ENCODE assay signal across 15 cellular contexts in genomic region chr4:912548-913279, GRCh38. TPM values are rescaled to one million over a fixed set of nuclear protein-coding genes. Genes with fewer than 3 reads are reported as not detected.
A peak's percentile ranks its signal among the peaks of the same experiment; 100 is the strongest.
DNase-seq lines count a peak whose midpoint lies in the region; ATAC-seq and TF ChIP-seq lines count a peak whose summit lies in the region.
"Had no signal": no experiment of that assay in that cellular context is flagged by ENCODE, and none has a peak within 500 bp of the region (broad histone marks: within the 10 kb centered on the region; RNA-seq: fewer than 3 reads in every experiment).

No MANE protein-coding gene starts in this region.

- POLR2A ChIA-PET in SK-N-SH (lab: Yijun Ruan, JAX), result no interaction called here

- H3K4me2 ChIP-seq in GM23338, result no peak overlapping the region
- H3K4me2 ChIP-seq in SK-N-SH, result no peak overlapping the region

- no peaks in the 10 kb centered on the region for H3K9me3 ChIP-seq in SK-N-SH

- H3K9me2 ChIP-seq in GM23338 (ENCODE audit: insufficient read depth), result no peaks in the 10 kb centered on the region
- H3K9me2 ChIP-seq in SK-N-SH, result no peaks in the 10 kb centered on the region

- no peak overlapping the region for H3K4me3 Mint-ChIP-seq in GM23338
- no peak overlapping the region for H3K4me3 Mint-ChIP-seq in activated T-helper 1 cell treated with anti-CD3 and anti-CD28 coated beads, Interleukin-12 subunit alpha, Interleukin-12 subunit beta, Interleukin-2, Interleukin-4 antibody, amounts not matched to agents 30 ng/mL and 10 ng/mL and 1 ng/mL, durations not matched to agents 14 hours and 24 hours and 36 hours
- H3K4me3 Mint-ChIP-seq: activated naive CD8-positive, alpha-beta T cell; natural killer cell treated with Interleukin-12 subunit alpha and Interleukin-12 subunit beta and Interleukin-15 and Interleukin-18, amount 100 ng/mL, for 72 hours; T-helper 17 cell had no signal

- DNase-seq in GM23338 (ENCODE audit: low spot score), result no peak
- no peak for DNase-seq in sciatic nerve (ENCODE audit: low spot score)
- DNase-seq in SK-N-SH, result no peak
- DNase-seq in superior temporal gyrus (ENCODE audit: extremely low spot score), result no peak
- DNase-seq in activated T-helper 1 cell treated with anti-CD3 and anti-CD28 coated beads, Interleukin-12 subunit alpha, Interleukin-12 subunit beta, Interleukin-2, Interleukin-4 antibody, amounts not matched to agents 30 ng/mL and 10 ng/mL and 1 ng/mL, durations not matched to agents 14 hours and 24 hours and 36 hours (ENCODE audit: low spot score), result no peak
- no peak for DNase-seq in NCI-H82 treated with DMSO at 0.1 percent for 48 hours (lab: John Stamatoyannopoulos, UW; ENCODE audit: unreplicated experiment)
- DNase-seq: activated CD4-positive, CD25-positive, alpha-beta regulatory T cell; AML-193; MM.1S; NCI-H748 treated with DMSO at 0.1 percent for 48 hours; T-helper 17 cell had no signal

- no peak overlapping the region for H3K9ac ChIP-seq in SK-N-SH

- WGBS in SK-N-SH (ENCODE audit: low lambda C conversion rate), result 86% methylated on average over 18 of the region's 19 CpGs

- no peak overlapping the region for H3K27ac ChIP-seq in GM23338 (ENCODE audit: low read depth)
- H3K27ac ChIP-seq in angular gyrus (ENCODE audit: low read depth, low read length), result peak overlapping the region; percentile 51
- no peak overlapping the region for H3K27ac ChIP-seq in SK-N-SH (ENCODE audit: low read depth in 2 of 2, low read length in 1 of 2)

- peaks cover 9% of the 10 kb centered on the region for H3K4me1 Mint-ChIP-seq in GM23338
- H3K4me1 Mint-ChIP-seq in activated T-helper 1 cell treated with anti-CD3 and anti-CD28 coated beads, Interleukin-12 subunit alpha, Interleukin-12 subunit beta, Interleukin-2, Interleukin-4 antibody, amounts not matched to agents 30 ng/mL and 10 ng/mL and 1 ng/mL, durations not matched to agents 14 hours and 24 hours and 36 hours (ENCODE audit: low read depth), result peaks cover 27% of the 10 kb centered on the region

- no peaks in the 10 kb centered on the region for H3K36me3 ChIP-seq in GM23338 (ENCODE audit: insufficient read depth)
- peaks cover 0 to 34% of the 10 kb centered on the region in 2 experiments for H3K36me3 ChIP-seq in SK-N-SH (replicated peaks in 1 of 2; ENCODE audit: control insufficient read depth in 1 of 2, insufficient read depth in 2 of 2, low read length in 1 of 2)

- H3K4me3 ChIP-seq in GM23338 (no peak overlapping the region), SK-N-SH (ENCODE audit: low read depth in 2 of 2, low read length in 1 of 2) (no peak overlapping the region)

- TF ChIP-seq RAD21 in SK-N-SH (IDR thresholded peaks at IDR 0.05; ENCODE audit: low read length), result no peak

- H3K79me2 ChIP-seq in GM23338 (replicated peaks; ENCODE audit: insufficient read depth), result peaks cover 39% of the 10 kb centered on the region
- peaks cover 44% of the 10 kb centered on the region for H3K79me2 ChIP-seq in SK-N-SH (ENCODE audit: insufficient read depth)

- no peaks in the 10 kb centered on the region for H3K9me3 Mint-ChIP-seq in GM23338
- no peaks in the 10 kb centered on the region for H3K9me3 Mint-ChIP-seq in activated T-helper 1 cell treated with anti-CD3 and anti-CD28 coated beads, Interleukin-12 subunit alpha, Interleukin-12 subunit beta, Interleukin-2, Interleukin-4 antibody, amounts not matched to agents 30 ng/mL and 10 ng/mL and 1 ng/mL, durations not matched to agents 14 hours and 24 hours and 36 hours
- H3K9me3 Mint-ChIP-seq: natural killer cell treated with Interleukin-12 subunit alpha and Interleukin-12 subunit beta and Interleukin-15 and Interleukin-18, amount 100 ng/mL, for 72 hours had no signal

- H3F3A ChIP-seq in GM23338 (replicated peaks; ENCODE audit: low read depth), result 0 out of 2 replicates have a peak, but pooled peaks cover 3% of the 10 kb centered on the region
- H3F3A ChIP-seq in SK-N-SH (replicated peaks; ENCODE audit: insufficient read depth), result no peaks in the 10 kb centered on the region

- no peak for TF ChIP-seq EP300 in SK-N-SH (IDR thresholded peaks at IDR 0.05; ENCODE audit: borderline replicate concordance in 1 of 2, low read depth in 1 of 2, low read length in 1 of 2)

- H3K4me1 ChIP-seq in GM23338 (ENCODE audit: insufficient read depth) (no peaks in the 10 kb centered on the region), SK-N-SH (ENCODE audit: control insufficient read depth in 1 of 2, insufficient read depth in 2 of 2, low read depth in 1 of 2, low read length in 1 of 2) (no peaks in the 10 kb centered on the region)

- peak; percentile 34; the same call in 2 of the 3 replicates for ATAC-seq in GM23338
- peak; percentile 86 for ATAC-seq in esophagus mucosa
- ATAC-seq in sciatic nerve, result peak; percentile 79
- ATAC-seq: natural killer cell treated with Interleukin-12 subunit alpha and Interleukin-12 subunit beta and Interleukin-15 and Interleukin-18, amount 100 ng/mL, for 72 hours; T-helper 17 cell had no signal

- CTCF ChIA-PET in SK-N-SH (lab: Yijun Ruan, JAX), result no interaction called here

- peaks cover 14% of the 10 kb centered on the region for H3K27me3 Mint-ChIP-seq in GM23338 (ENCODE audit: insufficient read depth, low read depth, poor library complexity)
- no peaks in the 10 kb centered on the region for H3K27me3 Mint-ChIP-seq in activated T-helper 1 cell treated with anti-CD3 and anti-CD28 coated beads, Interleukin-12 subunit alpha, Interleukin-12 subunit beta, Interleukin-2, Interleukin-4 antibody, amounts not matched to agents 30 ng/mL and 10 ng/mL and 1 ng/mL, durations not matched to agents 14 hours and 24 hours and 36 hours (ENCODE audit: insufficient read depth)
- H3K27me3 Mint-ChIP-seq: activated naive CD8-positive, alpha-beta T cell; natural killer cell treated with Interleukin-12 subunit alpha and Interleukin-12 subunit beta and Interleukin-15 and Interleukin-18, amount 100 ng/mL, for 72 hours; T-helper 17 cell had no signal

- no peak overlapping the region for H3K27ac Mint-ChIP-seq in GM23338
- no peak overlapping the region for H3K27ac Mint-ChIP-seq in activated T-helper 1 cell treated with anti-CD3 and anti-CD28 coated beads, Interleukin-12 subunit alpha, Interleukin-12 subunit beta, Interleukin-2, Interleukin-4 antibody, amounts not matched to agents 30 ng/mL and 10 ng/mL and 1 ng/mL, durations not matched to agents 14 hours and 24 hours and 36 hours
- H3K27ac Mint-ChIP-seq: activated naive CD8-positive, alpha-beta T cell; natural killer cell treated with Interleukin-12 subunit alpha and Interleukin-12 subunit beta and Interleukin-15 and Interleukin-18, amount 100 ng/mL, for 72 hours; T-helper 17 cell had no signal

- intact Hi-C loops in sciatic nerve (cut with DNase I), result no loop called here
- intact Hi-C loops in activated T-helper 1 cell treated with anti-CD3 and anti-CD28 coated beads, Interleukin-12 subunit alpha, Interleukin-12 subunit beta, Interleukin-2, Interleukin-4 antibody, amounts not matched to agents 30 ng/mL and 10 ng/mL and 1 ng/mL, durations not matched to agents 14 hours and 24 hours and 36 hours (cut with micrococcal nuclease), result no loop called here

- no peak overlapping the region for H2AFZ ChIP-seq in GM23338
- no peak overlapping the region for H2AFZ ChIP-seq in SK-N-SH (ENCODE audit: low read depth)

- TF ChIP-seq CTCF in GM23338 (conservative IDR thresholded peaks at IDR 0.05; ENCODE audit: low read depth in 2 of 2), result no peak
- TF ChIP-seq CTCF in SK-N-SH (IDR thresholded peaks at IDR 0.05), result no peak

- peaks cover 8% of the 10 kb centered on the region; the same call in 2 of the 3 replicates for H3K36me3 Mint-ChIP-seq in GM23338 (ENCODE audit: low read depth)
- peaks cover 23% of the 10 kb centered on the region for H3K36me3 Mint-ChIP-seq in activated T-helper 1 cell treated with anti-CD3 and anti-CD28 coated beads, Interleukin-12 subunit alpha, Interleukin-12 subunit beta, Interleukin-2, Interleukin-4 antibody, amounts not matched to agents 30 ng/mL and 10 ng/mL and 1 ng/mL, durations not matched to agents 14 hours and 24 hours and 36 hours (ENCODE audit: low read depth)
- H3K36me3 Mint-ChIP-seq: natural killer cell treated with Interleukin-12 subunit alpha and Interleukin-12 subunit beta and Interleukin-15 and Interleukin-18, amount 100 ng/mL, for 72 hours had no signal

- no peaks in the 10 kb centered on the region for H3K27me3 ChIP-seq in GM23338 (ENCODE audit: insufficient read depth)
- no peaks in the 10 kb centered on the region for H3K27me3 ChIP-seq in SK-N-SH (ENCODE audit: insufficient read depth)

- peaks cover 24% of the 10 kb centered on the region; the same call in 1 of the 2 replicates for H4K20me1 ChIP-seq in GM23338 (replicated peaks; ENCODE audit: insufficient read depth)
- peaks cover 34% of the 10 kb centered on the region for H4K20me1 ChIP-seq in SK-N-SH (ENCODE audit: insufficient read depth)

TF ChIP-seq in GM23338, 12 proteins besides CTCF, POLR2A, EP300 and RAD21 (continues in another document):
- TF ChIP-seq ZNF114 (CRISPR knock-in tag; IDR thresholded peaks at IDR 0.05) (no peak), EZH2phosphoT487 (IDR thresholded peaks at IDR 0.05; ENCODE audit: unreplicated experiment) (no peak)

TF ChIP-seq in SK-N-SH, 30 proteins besides CTCF, POLR2A, EP300 and RAD21:
- no peak for TF ChIP-seq NRF1 (IDR thresholded peaks at IDR 0.05; ENCODE audit: low read depth, low read length)
- no peak for TF ChIP-seq MXI1 (IDR thresholded peaks at IDR 0.05; ENCODE audit: low read depth, low read length)
- no peak for TF ChIP-seq JUND (IDR thresholded peaks at IDR 0.05)
- TF ChIP-seq FOSL2 (IDR thresholded peaks at IDR 0.05; ENCODE audit: borderline replicate concordance, low read depth), result no peak

RNA-seq across cellular contexts. Expression of gene GAK, which starts 19.4 kb away (rescaled TPM):
- 88.6 and 124 TPM in 2 replicates for total RNA-seq in GM23338 (2014; rRNA removed; shearing (Covaris generic))
- polyA plus RNA-seq in GM23338 (2016; fragmentation: Nextera tagmentation; extraction: Ambion mirVana), result 47.9 and 48.5 TPM in 2 replicates
- 69.1 TPM for total RNA-seq in esophagus mucosa
- total RNA-seq in sciatic nerve, result 96.6 TPM
- 35.9 and 36.1 TPM in 2 replicates for polyA plus RNA-seq in SK-N-SH (2012; rRNA removed)
- polyA plus RNA-seq in SK-N-SH (2012; cell fraction: cytosol; rRNA removed), result 11.0 and 18.2 TPM in 2 replicates
- polyA plus RNA-seq in SK-N-SH (2012; cell fraction: nucleus; rRNA removed), result 131 and 150 TPM in 2 replicates
- 146 and 149 TPM in 2 replicates for total RNA-seq in activated T-helper 1 cell treated with anti-CD3 and anti-CD28 coated beads, Interleukin-12 subunit alpha, Interleukin-12 subunit beta, Interleukin-2, Interleukin-4 antibody, amounts not matched to agents 30 ng/mL and 10 ng/mL and 1 ng/mL, durations not matched to agents 14 hours and 24 hours and 36 hours

RNA-seq across cellular contexts. Expression of gene TMEM175, which starts 19.5 kb away (rescaled TPM):
- total RNA-seq in GM23338 (2014; rRNA removed; shearing (Covaris generic)), result 4.2 and 11.4 TPM in 2 replicates
- 6.5 and 8.0 TPM in 2 replicates for polyA plus RNA-seq in GM23338 (2016; fragmentation: Nextera tagmentation; extraction: Ambion mirVana)
- 11.2 TPM for total RNA-seq in esophagus mucosa
- 26.8 TPM for total RNA-seq in sciatic nerve
- polyA plus RNA-seq in SK-N-SH (2012; rRNA removed), result 43.1 and 54.2 TPM in 2 replicates
- polyA plus RNA-seq in SK-N-SH (2012; cell fraction: cytosol; rRNA removed), result 12.9 and 16.8 TPM in 2 replicates
- 280 and 427 TPM in 2 replicates for polyA plus RNA-seq in SK-N-SH (2012; cell fraction: nucleus; rRNA removed)
- 15.4 and 16.2 TPM in 2 replicates for total RNA-seq in activated T-helper 1 cell treated with anti-CD3 and anti-CD28 coated beads, Interleukin-12 subunit alpha, Interleukin-12 subunit beta, Interleukin-2, Interleukin-4 antibody, amounts not matched to agents 30 ng/mL and 10 ng/mL and 1 ng/mL, durations not matched to agents 14 hours and 24 hours and 36 hours

Comparison
In these comparisons a context has a peak if more than half of its experiments do, and no peak if none do; other contexts are left out.
1. ATAC-seq: peak in every context shown above with its lines; median percentile 86 in esophagus mucosa; 79 in sciatic nerve; 34 in GM23338.